8 cellular contexts compared by ENCODE assay signal in the genomic region with DNA sequence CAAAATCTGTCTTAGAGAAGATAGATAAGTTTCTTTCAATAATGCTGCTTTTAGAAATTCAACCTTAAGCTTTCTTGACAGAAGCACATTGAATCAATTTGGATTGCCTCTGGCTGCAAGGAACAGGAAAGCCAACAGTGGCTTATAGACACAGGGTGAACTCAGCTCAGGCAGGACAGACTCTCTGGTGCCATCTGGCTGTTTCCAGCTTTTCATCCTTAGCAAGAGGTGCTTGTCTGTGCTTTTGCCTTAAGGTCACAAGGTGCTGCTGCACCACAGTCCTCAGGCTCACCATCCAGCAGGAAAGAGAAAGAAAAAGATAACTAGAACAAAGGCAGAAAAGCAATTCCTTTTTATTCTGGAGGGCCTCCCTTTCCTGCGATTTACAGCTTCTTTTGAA.
DNase-seq lines count a peak whose midpoint lies in the region; ATAC-seq and TF ChIP-seq lines count a peak whose summit lies in the region.

No MANE protein-coding gene starts in this region.

- peak; percentile 23 for DNase-seq in activated naive CD4-positive, alpha-beta T cell treated with anti-CD3 and anti-CD28 coated beads for 36 hours
- no peak for DNase-seq in activated naive CD4-positive, alpha-beta T cell treated with Interleukin-2 at 50 U/mL for 16 hours
- peak; percentile 66 for DNase-seq in NCI-H2196 (lab: John Stamatoyannopoulos, UW; ENCODE audit: unreplicated experiment)
- peak; percentile 88 for DNase-seq in mesendoderm
- DNase-seq in T-helper 9 cell = no peak

- no peak overlapping the region for H3K4ac ChIP-seq in mesendoderm (ENCODE audit: low read depth, low read length)

- H4K5ac ChIP-seq in mesendoderm (ENCODE audit: low read length) = no peak overlapping the region

- no peak overlapping the region for H2BK5ac ChIP-seq in mesendoderm (ENCODE audit: low read length)

- H3K4me1 ChIP-seq in mesendoderm (ENCODE audit: control insufficient read depth, low read depth, low read length) = no peaks in the 10 kb centered on the region

- H3K27ac Mint-ChIP-seq in activated naive CD4-positive, alpha-beta T cell treated with anti-CD3 and anti-CD28 coated beads for 36 hours = no peak overlapping the region
- peak overlapping the region in 1 of 5 experiments; percentile 63 for H3K27ac Mint-ChIP-seq in brain

- no peak overlapping the region for H3K18ac ChIP-seq in mesendoderm (ENCODE audit: low read length)

- H3K27ac ChIP-seq in mesendoderm (ENCODE audit: low read depth, low read length) = no peak overlapping the region

- no peak overlapping the region for H3K9ac ChIP-seq in mesendoderm (ENCODE audit: low read length)

- no peak overlapping the region for H3K4me3 ChIP-seq in mesendoderm (ENCODE audit: low read length)

- no peaks in the 10 kb centered on the region for H3K9me3 Mint-ChIP-seq in activated naive CD4-positive, alpha-beta T cell treated with anti-CD3 and anti-CD28 coated beads for 36 hours
- H3K9me3 Mint-ChIP-seq in brain = peaks cover 0 to 2% (median 0%) of the 10 kb centered on the region in 5 experiments

- peaks cover 3% of the 10 kb centered on the region for H3K27me3 Mint-ChIP-seq in activated naive CD4-positive, alpha-beta T cell treated with anti-CD3 and anti-CD28 coated beads for 36 hours (ENCODE audit: low read depth)
- peaks cover 2% of the 10 kb centered on the region for H3K27me3 Mint-ChIP-seq in brain

- H2BK15ac ChIP-seq in mesendoderm (replicated peaks; ENCODE audit: low read depth) = no peak overlapping the region

- CTCF ChIA-PET in activated naive CD4-positive, alpha-beta T cell treated with anti-CD3 and anti-CD28 coated beads for 36 hours (lab: Charles Lee) = interaction anchor here (0.6 to 0.9 kb wide), 2 partner anchors 50 to 207 kb away, joined by 3 to 6 read pairs; no protein-coding TSS in a partner anchor

- no peak overlapping the region for H2AK5ac ChIP-seq in mesendoderm (ENCODE audit: low read length)

- no peaks in the 10 kb centered on the region for H3K79me1 ChIP-seq in mesendoderm (ENCODE audit: low read length)

- no peaks in the 10 kb centered on the region for H3K4me1 Mint-ChIP-seq in activated naive CD4-positive, alpha-beta T cell treated with anti-CD3 and anti-CD28 coated beads for 36 hours (ENCODE audit: low read depth)
- H3K4me1 Mint-ChIP-seq in brain = no peaks in the 10 kb centered on the region

- H3K79me2 ChIP-seq in mesendoderm (ENCODE audit: control insufficient read depth, insufficient read depth, low read length) = no peaks in the 10 kb centered on the region

- no peak overlapping the region for H3K23ac ChIP-seq in mesendoderm (ENCODE audit: low read length)

- H3K56ac ChIP-seq in mesendoderm (ENCODE audit: low read length) = no peak overlapping the region

- H3K4me3 Mint-ChIP-seq in activated naive CD4-positive, alpha-beta T cell treated with anti-CD3 and anti-CD28 coated beads for 36 hours = no peak overlapping the region
- no peak overlapping the region for H3K4me3 Mint-ChIP-seq in brain

- ATAC-seq in HG03439 (IDR thresholded peaks at IDR 0.05; ENCODE audit: unreplicated experiment) = no peak
- no peak for ATAC-seq in HG03280 (IDR thresholded peaks at IDR 0.05; ENCODE audit: unreplicated experiment)

- intact Hi-C loops in activated naive CD4-positive, alpha-beta T cell treated with anti-CD3 and anti-CD28 coated beads for 36 hours (cut with micrococcal nuclease) = no loop called here

- no peaks in the 10 kb centered on the region for H3K27me3 ChIP-seq in mesendoderm (ENCODE audit: insufficient read depth, low read length, poor library complexity)

- no peak overlapping the region for H4K8ac ChIP-seq in mesendoderm (ENCODE audit: low read depth, low read length)

- H3K4me2 ChIP-seq in mesendoderm (ENCODE audit: low read length) = no peak overlapping the region

- TF ChIP-seq CTCF in brain (conservative IDR thresholded peaks at IDR 0.05) = peak; percentile 41 to 63

- H3K36me3 ChIP-seq in mesendoderm (ENCODE audit: control insufficient read depth, insufficient read depth, low read length) = no peaks in the 10 kb centered on the region

- no peaks in the 10 kb centered on the region for H3K36me3 Mint-ChIP-seq in activated naive CD4-positive, alpha-beta T cell treated with anti-CD3 and anti-CD28 coated beads for 36 hours (ENCODE audit: low read depth)
- no peaks in the 10 kb centered on the region for H3K36me3 Mint-ChIP-seq in brain

- no peak overlapping the region for H2BK120ac ChIP-seq in mesendoderm (ENCODE audit: low read depth, low read length)

- no CpG with 5 or more reads among the region's 1 CpG for WGBS in mesendoderm (ENCODE audit: extremely low coverage, insufficient coverage, low lambda C conversion rate)

Comparison
In these comparisons a context has a peak if more than half of its experiments do, and no peak if none do; other contexts are left out.
1. DNase-seq: peak in activated naive CD4-positive, alpha-beta T cell treated with anti-CD3 and anti-CD28 coated beads for 36 hours (single experiment), NCI-H2196 (single experiment) and mesendoderm (single experiment); none in activated naive CD4-positive, alpha-beta T cell treated with Interleukin-2 at 50 U/mL for 16 hours (single experiment) and T-helper 9 cell (single experiment).